ENCODE assay signal across 23 cellular contexts in the genomic region with DNA sequence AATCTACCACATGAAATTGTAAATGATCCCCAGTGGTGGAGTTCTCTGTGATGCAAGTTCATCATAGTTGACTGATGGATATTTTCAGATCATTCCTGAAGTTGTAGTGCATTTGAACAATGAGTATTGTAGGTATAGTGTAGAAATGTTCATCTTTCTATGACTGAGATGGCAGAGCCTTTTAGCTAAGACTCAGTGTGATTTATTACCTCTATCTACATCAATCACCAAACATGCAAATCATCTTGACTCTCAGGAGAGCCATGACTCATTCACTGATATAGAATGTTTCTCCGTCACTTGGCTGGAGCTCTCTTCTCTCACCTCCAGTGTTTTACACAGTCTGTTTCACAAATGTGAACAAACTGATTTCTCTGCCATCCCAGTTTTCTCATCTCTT.
"Had no signal": no experiment of that assay in that cellular context is flagged by ENCODE, and none has a peak within 500 bp of the region (broad histone marks: within the 10 kb centered on the region; RNA-seq: fewer than 3 reads in every experiment).

No MANE protein-coding gene starts in this region.

- H3K4me1 ChIP-seq: lower lobe of right lung, sigmoid colon, stomach had no signal

- H3K4me3 Mint-ChIP-seq: activated B cell treated with CpG ODN at 0.5 μM for 24 hours; activated CD4-positive, alpha-beta memory T cell treated with anti-CD3 and anti-CD28 coated beads, Interleukin-2, amount 10 ng/mL, durations not matched to agents 7 days and 5 days; activated CD8-positive, alpha-beta memory T cell treated with anti-CD3 and anti-CD28 coated beads, Interleukin-2, amount 10 ng/mL, durations not matched to agents 7 days and 5 days; activated naive CD8-positive, alpha-beta T cell treated with anti-CD3 and anti-CD28 coated beads for 36 hours; activated T-helper 17 cell treated with anti-CD3 and anti-CD28 coated beads, Interleukin-2, amount 50 U/mL, for 72 hours; central memory CD8-positive, alpha-beta T cell; natural killer cell; stimulated activated effector memory CD8-positive, alpha-beta T cell treated with anti-CD3 and anti-CD28 coated beads, Interleukin-12 subunit alpha, Interleukin-12 subunit beta, amount 100 ng/mL, for 72 hours; T-helper 2 cell treated with Interferon-gamma antibody and Interleukin-4, amounts not matched to agents 5 μg/mL and 100 μg/mL, for 36 hours had no signal

- H3K4me3 ChIP-seq: coronary artery, lower lobe of right lung, sigmoid colon, stomach had no signal

- ATAC-seq: activated CD8-positive, alpha-beta memory T cell treated with anti-CD3 and anti-CD28 coated beads, Interleukin-2, amount 10 ng/mL, durations not matched to agents 7 days and 5 days; activated T-helper 17 cell treated with anti-CD3 and anti-CD28 coated beads, Interleukin-2, amount 50 U/mL, for 72 hours; lower lobe of right lung; natural killer cell; stimulated activated effector memory CD8-positive, alpha-beta T cell treated with anti-CD3 and anti-CD28 coated beads, Interleukin-12 subunit alpha, Interleukin-12 subunit beta, amount 100 ng/mL, for 72 hours had no signal

- H3K27ac Mint-ChIP-seq: activated B cell treated with CpG ODN at 0.5 μM for 24 hours; activated CD4-positive, alpha-beta memory T cell treated with anti-CD3 and anti-CD28 coated beads, Interleukin-2, amount 10 ng/mL, durations not matched to agents 7 days and 5 days; activated CD8-positive, alpha-beta memory T cell treated with anti-CD3 and anti-CD28 coated beads, Interleukin-2, amount 10 ng/mL, durations not matched to agents 7 days and 5 days; activated naive CD8-positive, alpha-beta T cell treated with anti-CD3 and anti-CD28 coated beads for 36 hours; activated T-helper 17 cell treated with anti-CD3 and anti-CD28 coated beads, Interleukin-2, amount 50 U/mL, for 72 hours; natural killer cell; stimulated activated effector memory CD8-positive, alpha-beta T cell treated with anti-CD3 and anti-CD28 coated beads, Interleukin-12 subunit alpha, Interleukin-12 subunit beta, amount 100 ng/mL, for 72 hours; T-helper 2 cell treated with Interferon-gamma antibody and Interleukin-4, amounts not matched to agents 5 μg/mL and 100 μg/mL, for 36 hours had no signal

- DNase-seq: activated B cell treated with CpG ODN at 0.5 μM for 24 hours; activated CD4-positive, alpha-beta memory T cell treated with anti-CD3 and anti-CD28 coated beads, Interleukin-2, amount 10 ng/mL, durations not matched to agents 7 days and 5 days; activated CD4-positive, alpha-beta T cell treated with anti-CD3 and anti-CD28 coated beads for 4 hours; activated CD8-positive, alpha-beta memory T cell treated with anti-CD3 and anti-CD28 coated beads, Interleukin-2, amount 10 ng/mL, durations not matched to agents 7 days and 5 days; activated naive CD4-positive, alpha-beta T cell; activated naive CD8-positive, alpha-beta T cell treated with anti-CD3 and anti-CD28 coated beads for 36 hours; amygdala; brain microvascular endothelial cell; foreskin melanocyte; glutamatergic neuron; hypothalamus; lower lobe of right lung; natural killer cell; sigmoid colon; stimulated activated CD4-positive, alpha-beta T cell treated with anti-CD3 and anti-CD28 coated beads, Interleukin-4, amount 100 ng/mL, for 24 hours; stomach; trophoblast cell had no signal

- H3K27me3 Mint-ChIP-seq: activated B cell treated with CpG ODN at 0.5 μM for 24 hours; activated CD4-positive, alpha-beta memory T cell treated with anti-CD3 and anti-CD28 coated beads, Interleukin-2, amount 10 ng/mL, durations not matched to agents 7 days and 5 days; activated CD8-positive, alpha-beta memory T cell treated with anti-CD3 and anti-CD28 coated beads, Interleukin-2, amount 10 ng/mL, durations not matched to agents 7 days and 5 days; activated naive CD8-positive, alpha-beta T cell treated with anti-CD3 and anti-CD28 coated beads for 36 hours; activated T-helper 17 cell treated with anti-CD3 and anti-CD28 coated beads, Interleukin-2, amount 50 U/mL, for 72 hours; central memory CD8-positive, alpha-beta T cell had no signal

- H3K36me3 Mint-ChIP-seq: activated CD8-positive, alpha-beta memory T cell treated with anti-CD3 and anti-CD28 coated beads, Interleukin-2, amount 10 ng/mL, durations not matched to agents 7 days and 5 days; activated naive CD8-positive, alpha-beta T cell treated with anti-CD3 and anti-CD28 coated beads for 36 hours; natural killer cell; stimulated activated effector memory CD8-positive, alpha-beta T cell treated with anti-CD3 and anti-CD28 coated beads, Interleukin-12 subunit alpha, Interleukin-12 subunit beta, amount 100 ng/mL, for 72 hours had no signal

- FAIRE-seq: keratinocyte had no signal

- H3K4me1 Mint-ChIP-seq: activated B cell treated with CpG ODN at 0.5 μM for 24 hours; activated CD4-positive, alpha-beta memory T cell treated with anti-CD3 and anti-CD28 coated beads, Interleukin-2, amount 10 ng/mL, durations not matched to agents 7 days and 5 days; activated CD8-positive, alpha-beta memory T cell treated with anti-CD3 and anti-CD28 coated beads, Interleukin-2, amount 10 ng/mL, durations not matched to agents 7 days and 5 days; activated naive CD8-positive, alpha-beta T cell treated with anti-CD3 and anti-CD28 coated beads for 36 hours; activated T-helper 17 cell treated with anti-CD3 and anti-CD28 coated beads, Interleukin-2, amount 50 U/mL, for 72 hours; central memory CD8-positive, alpha-beta T cell; stimulated activated effector memory CD8-positive, alpha-beta T cell treated with anti-CD3 and anti-CD28 coated beads, Interleukin-12 subunit alpha, Interleukin-12 subunit beta, amount 100 ng/mL, for 72 hours had no signal

- H3K9me3 ChIP-seq: lower lobe of right lung, sigmoid colon, stomach had no signal

- H3K9me3 Mint-ChIP-seq: activated B cell treated with CpG ODN at 0.5 μM for 24 hours had no signal

- H3K27ac ChIP-seq: brain microvascular endothelial cell, coronary artery, lower lobe of right lung, sigmoid colon, stomach had no signal

- H3K36me3 ChIP-seq: brain microvascular endothelial cell, lower lobe of right lung, sigmoid colon, stomach had no signal

- H3K27me3 ChIP-seq: brain microvascular endothelial cell, sigmoid colon, stomach had no signal
